In the genomic region with DNA sequence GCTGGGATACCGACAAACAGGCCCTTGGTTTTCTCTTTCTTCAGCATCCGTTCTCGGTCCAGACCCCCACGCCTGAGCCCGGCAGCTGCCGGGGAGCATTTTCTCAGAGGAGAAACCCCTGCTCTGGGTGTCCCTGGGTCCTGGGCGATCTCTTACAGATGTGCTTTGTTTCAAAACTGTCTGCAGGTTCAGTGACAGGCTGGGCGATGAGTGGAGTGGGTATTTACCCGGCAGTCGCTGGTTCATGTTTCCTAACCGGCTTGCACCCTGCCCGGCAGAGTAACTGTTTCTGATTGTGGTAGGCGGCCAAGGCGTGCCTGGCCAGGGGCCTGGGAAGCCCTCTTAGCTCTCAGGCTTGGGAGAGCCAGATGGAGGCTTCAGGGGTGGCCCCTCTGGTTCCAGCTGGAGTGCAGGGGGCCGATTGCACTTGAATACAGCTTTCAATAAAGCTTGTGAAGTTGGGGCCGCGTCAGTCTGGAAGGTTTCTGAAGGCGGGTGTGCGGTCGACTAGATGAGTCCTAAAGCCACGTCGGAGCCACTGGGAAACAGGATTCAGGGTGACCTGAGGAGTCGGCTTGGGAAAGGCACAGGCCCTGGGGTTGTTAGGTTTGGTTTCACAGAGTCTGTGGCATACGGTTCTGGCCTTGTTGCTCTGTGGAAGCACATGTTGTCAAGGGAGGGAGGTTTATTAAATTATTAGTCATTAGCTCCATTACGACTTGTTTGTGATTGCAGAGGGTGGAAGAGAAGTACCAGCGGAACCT, we compare ENCODE assay signal across 1 cellular context.
A peak's percentile ranks its signal among the peaks of the same experiment; 100 is the strongest.
TF ChIP-seq lines count a peak whose summit lies in the region.

No MANE protein-coding gene starts in this region.

TF ChIP-seq in HepG2, 621 proteins besides CTCF, POLR2A, EP300 and RAD21 (continued from another document and continues in another):
- TF ChIP-seq XRCC5 (optimal IDR thresholded peaks at IDR 0.05; ENCODE audit: low read length) (no peak), RXRA (CRISPR knock-in tag; IDR thresholded peaks at IDR 0.05) (no peak), ZBTB4 (CRISPR knock-in tag; IDR thresholded peaks at IDR 0.05; ENCODE audit: borderline replicate concordance) (no peak), ZNF180 (CRISPR knock-in tag; IDR thresholded peaks at IDR 0.05; ENCODE audit: borderline replicate concordance, low read depth) (no peak), RFXANK (CRISPR knock-in tag; IDR thresholded peaks at IDR 0.05) (no peak), HDAC2 (CRISPR knock-in tag; IDR thresholded peaks at IDR 0.05) (no peak; the same call in 1 of the 2 replicates), HMGXB4 (CRISPR knock-in tag; IDR thresholded peaks at IDR 0.05; ENCODE audit: borderline replicate concordance in 1 of 2, low read depth in 1 of 2) (no peak; a peak in 2 of 4 replicates), ZNF558 (CRISPR knock-in tag; IDR thresholded peaks at IDR 0.05; ENCODE audit: borderline replicate concordance) (no peak), HCFC1 (IDR thresholded peaks at IDR 0.05; ENCODE audit: low read depth, low read length) (no peak), GATA4 (IDR thresholded peaks at IDR 0.05; ENCODE audit: borderline replicate concordance, low read depth) (no peak), HNRNPK (IDR thresholded peaks at IDR 0.05; ENCODE audit: low read depth, low read length, poor library complexity, severe bottlenecking) (no peak), NR2C2 (CRISPR knock-in tag; IDR thresholded peaks at IDR 0.05; ENCODE audit: borderline replicate concordance) (no peak), RNF2 (conservative IDR thresholded peaks at IDR 0.05; ENCODE audit: low read depth) (no peak), ZNF746 (CRISPR knock-in tag; IDR thresholded peaks at IDR 0.05) (no peak), ZNF282 (IDR thresholded peaks at IDR 0.05; ENCODE audit: partially characterized antibody) (no peak), ZNF512 (CRISPR knock-in tag; IDR thresholded peaks at IDR 0.05) (no peak), TEF (CRISPR knock-in tag; IDR thresholded peaks at IDR 0.05) (0 out of 2 replicates have a peak, but pooled peaks have one; percentile 2), ZNF710 (CRISPR knock-in tag; IDR thresholded peaks at IDR 0.05; ENCODE audit: borderline replicate concordance) (no peak), SAP130 (CRISPR knock-in tag; IDR thresholded peaks at IDR 0.05; ENCODE audit: low read depth) (0 out of 2 replicates have a peak, but pooled peaks have one; percentile 43), ZNF224 (CRISPR knock-in tag; IDR thresholded peaks at IDR 0.05) (no peak), ZNF644 (CRISPR knock-in tag; IDR thresholded peaks at IDR 0.05; ENCODE audit: low read depth) (no peak), PAX8 (CRISPR knock-in tag; IDR thresholded peaks at IDR 0.05; ENCODE audit: borderline replicate concordance) (no peak), ZNF543 (CRISPR knock-in tag; IDR thresholded peaks at IDR 0.05) (0 out of 2 replicates have a peak, but pooled peaks have one; percentile 51), ZFP91 (CRISPR knock-in tag; IDR thresholded peaks at IDR 0.05; ENCODE audit: borderline replicate concordance) (0 out of 2 replicates have a peak, but pooled peaks have one; percentile 10), ZNF607 (CRISPR knock-in tag; IDR thresholded peaks at IDR 0.05; ENCODE audit: borderline replicate concordance) (peak; percentile 42; the same call in 1 of the 2 replicates), SCMH1 (CRISPR knock-in tag; IDR thresholded peaks at IDR 0.05; ENCODE audit: borderline replicate concordance) (no peak), ZNF274 (CRISPR knock-in tag; IDR thresholded peaks at IDR 0.05) (0 out of 2 replicates have a peak, but pooled peaks have one; percentile 27), ZNF350 (CRISPR knock-in tag; IDR thresholded peaks at IDR 0.05; ENCODE audit: borderline replicate concordance, low read depth) (peak; percentile 36; the same call in 1 of the 2 replicates), ZC3H13 (CRISPR knock-in tag; IDR thresholded peaks at IDR 0.05) (no peak), CENPT (CRISPR knock-in tag; IDR thresholded peaks at IDR 0.05; ENCODE audit: low read depth) (no peak), ZNF547 (CRISPR knock-in tag; IDR thresholded peaks at IDR 0.05) (no peak), ISL2 (CRISPR knock-in tag; IDR thresholded peaks at IDR 0.05) (no peak), ZNF101 (CRISPR knock-in tag; IDR thresholded peaks at IDR 0.05; ENCODE audit: borderline replicate concordance, low read depth) (no peak)
- TF ChIP-seq, protein P1, sequence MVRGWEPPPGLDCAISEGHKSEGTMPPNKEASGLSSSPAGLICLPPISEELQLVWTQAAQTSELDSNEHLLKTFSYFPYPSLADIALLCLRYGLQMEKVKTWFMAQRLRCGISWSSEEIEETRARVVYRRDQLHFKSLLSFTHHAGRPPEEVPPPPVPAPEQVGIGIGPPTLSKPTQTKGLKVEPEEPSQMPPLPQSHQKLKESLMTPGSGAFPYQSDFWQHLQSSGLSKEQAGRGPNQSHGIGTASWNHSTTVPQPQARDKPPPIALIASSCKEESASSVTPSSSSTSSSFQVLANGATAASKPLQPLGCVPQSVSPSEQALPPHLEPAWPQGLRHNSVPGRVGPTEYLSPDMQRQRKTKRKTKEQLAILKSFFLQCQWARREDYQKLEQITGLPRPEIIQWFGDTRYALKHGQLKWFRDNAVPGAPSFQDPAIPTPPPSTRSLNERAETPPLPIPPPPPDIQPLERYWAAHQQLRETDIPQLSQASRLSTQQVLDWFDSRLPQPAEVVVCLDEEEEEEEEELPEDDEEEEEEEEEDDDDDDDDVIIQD (CRISPR knock-in tag; IDR thresholded peaks at IDR 0.05; ENCODE audit: low read depth): no peak
- TF ChIP-seq, protein P2, sequence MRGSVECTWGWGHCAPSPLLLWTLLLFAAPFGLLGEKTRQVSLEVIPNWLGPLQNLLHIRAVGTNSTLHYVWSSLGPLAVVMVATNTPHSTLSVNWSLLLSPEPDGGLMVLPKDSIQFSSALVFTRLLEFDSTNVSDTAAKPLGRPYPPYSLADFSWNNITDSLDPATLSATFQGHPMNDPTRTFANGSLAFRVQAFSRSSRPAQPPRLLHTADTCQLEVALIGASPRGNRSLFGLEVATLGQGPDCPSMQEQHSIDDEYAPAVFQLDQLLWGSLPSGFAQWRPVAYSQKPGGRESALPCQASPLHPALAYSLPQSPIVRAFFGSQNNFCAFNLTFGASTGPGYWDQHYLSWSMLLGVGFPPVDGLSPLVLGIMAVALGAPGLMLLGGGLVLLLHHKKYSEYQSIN (CRISPR knock-in tag; IDR thresholded peaks at IDR 0.05; ENCODE audit: borderline replicate concordance): no peak
- TF ChIP-seq, protein P3, sequence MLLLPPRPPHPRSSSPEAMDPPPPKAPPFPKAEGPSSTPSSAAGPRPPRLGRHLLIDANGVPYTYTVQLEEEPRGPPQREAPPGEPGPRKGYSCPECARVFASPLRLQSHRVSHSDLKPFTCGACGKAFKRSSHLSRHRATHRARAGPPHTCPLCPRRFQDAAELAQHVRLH (CRISPR knock-in tag; IDR thresholded peaks at IDR 0.05; ENCODE audit: borderline replicate concordance, low read depth): no peak
- TF ChIP-seq, protein P4, sequence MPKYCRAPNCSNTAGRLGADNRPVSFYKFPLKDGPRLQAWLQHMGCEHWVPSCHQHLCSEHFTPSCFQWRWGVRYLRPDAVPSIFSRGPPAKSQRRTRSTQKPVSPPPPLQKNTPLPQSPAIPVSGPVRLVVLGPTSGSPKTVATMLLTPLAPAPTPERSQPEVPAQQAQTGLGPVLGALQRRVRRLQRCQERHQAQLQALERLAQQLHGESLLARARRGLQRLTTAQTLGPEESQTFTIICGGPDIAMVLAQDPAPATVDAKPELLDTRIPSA (CRISPR knock-in tag; IDR thresholded peaks at IDR 0.05; ENCODE audit: borderline replicate concordance): no peak
- TF ChIP-seq, protein P5, sequence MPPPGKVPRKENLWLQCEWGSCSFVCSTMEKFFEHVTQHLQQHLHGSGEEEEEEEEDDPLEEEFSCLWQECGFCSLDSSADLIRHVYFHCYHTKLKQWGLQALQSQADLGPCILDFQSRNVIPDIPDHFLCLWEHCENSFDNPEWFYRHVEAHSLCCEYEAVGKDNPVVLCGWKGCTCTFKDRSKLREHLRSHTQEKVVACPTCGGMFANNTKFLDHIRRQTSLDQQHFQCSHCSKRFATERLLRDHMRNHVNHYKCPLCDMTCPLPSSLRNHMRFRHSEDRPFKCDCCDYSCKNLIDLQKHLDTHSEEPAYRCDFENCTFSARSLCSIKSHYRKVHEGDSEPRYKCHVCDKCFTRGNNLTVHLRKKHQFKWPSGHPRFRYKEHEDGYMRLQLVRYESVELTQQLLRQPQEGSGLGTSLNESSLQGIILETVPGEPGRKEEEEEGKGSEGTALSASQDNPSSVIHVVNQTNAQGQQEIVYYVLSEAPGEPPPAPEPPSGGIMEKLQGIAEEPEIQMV (CRISPR knock-in tag; IDR thresholded peaks at IDR 0.05; ENCODE audit: low read depth): no peak
- TF ChIP-seq, protein P6, sequence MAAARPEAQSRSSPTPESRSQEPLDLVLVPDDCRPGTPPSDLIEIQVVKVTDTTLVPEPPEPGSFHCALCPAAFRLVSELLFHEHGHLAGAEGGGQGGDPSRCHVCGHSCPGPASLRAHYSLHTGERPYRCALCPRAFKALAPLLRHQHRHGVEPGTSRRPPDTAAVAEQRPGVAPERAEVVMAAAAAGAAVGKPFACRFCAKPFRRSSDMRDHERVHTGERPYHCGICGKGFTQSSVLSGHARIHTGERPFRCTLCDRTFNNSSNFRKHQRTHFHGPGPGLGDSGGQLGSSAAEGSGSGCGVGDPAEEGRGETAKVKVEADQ (CRISPR knock-in tag; IDR thresholded peaks at IDR 0.05; ENCODE audit: borderline replicate concordance): 0 out of 2 replicates have a peak, but pooled peaks have one; percentile 28
